Comparison of ENCODE assay signal across 1 cellular context in genomic region chr16:87812200-87812656, GRCh38.
A peak's percentile ranks its signal among the peaks of the same experiment; 100 is the strongest.
TF ChIP-seq lines count a peak whose summit lies in the region.

No MANE protein-coding gene starts in this region.

TF ChIP-seq in HepG2, 621 proteins besides CTCF, POLR2A, EP300 and RAD21 (continued from another document and continues in another):
- TF ChIP-seq, protein P1, sequence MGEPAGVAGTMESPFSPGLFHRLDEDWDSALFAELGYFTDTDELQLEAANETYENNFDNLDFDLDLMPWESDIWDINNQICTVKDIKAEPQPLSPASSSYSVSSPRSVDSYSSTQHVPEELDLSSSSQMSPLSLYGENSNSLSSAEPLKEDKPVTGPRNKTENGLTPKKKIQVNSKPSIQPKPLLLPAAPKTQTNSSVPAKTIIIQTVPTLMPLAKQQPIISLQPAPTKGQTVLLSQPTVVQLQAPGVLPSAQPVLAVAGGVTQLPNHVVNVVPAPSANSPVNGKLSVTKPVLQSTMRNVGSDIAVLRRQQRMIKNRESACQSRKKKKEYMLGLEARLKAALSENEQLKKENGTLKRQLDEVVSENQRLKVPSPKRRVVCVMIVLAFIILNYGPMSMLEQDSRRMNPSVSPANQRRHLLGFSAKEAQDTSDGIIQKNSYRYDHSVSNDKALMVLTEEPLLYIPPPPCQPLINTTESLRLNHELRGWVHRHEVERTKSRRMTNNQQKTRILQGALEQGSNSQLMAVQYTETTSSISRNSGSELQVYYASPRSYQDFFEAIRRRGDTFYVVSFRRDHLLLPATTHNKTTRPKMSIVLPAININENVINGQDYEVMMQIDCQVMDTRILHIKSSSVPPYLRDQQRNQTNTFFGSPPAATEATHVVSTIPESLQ (CRISPR knock-in tag; conservative IDR thresholded peaks at IDR 0.05) = no peak
- TF ChIP-seq SALL1 (CRISPR knock-in tag; IDR thresholded peaks at IDR 0.05) (peak; percentile 31; the same call in 1 of the 2 replicates), ZNF784 (CRISPR knock-in tag; IDR thresholded peaks at IDR 0.05; ENCODE audit: borderline replicate concordance) (no peak), ZSCAN29 (CRISPR knock-in tag; conservative IDR thresholded peaks at IDR 0.05) (no peak), NKX3-1 (CRISPR knock-in tag; IDR thresholded peaks at IDR 0.05) (no peak), FOSL2 (CRISPR knock-in tag; IDR thresholded peaks at IDR 0.05) (peak; percentile 35; the same call in 1 of the 2 replicates), PCBP2 (optimal IDR thresholded peaks at IDR 0.05; ENCODE audit: low read depth, low read length, poor library complexity, severe bottlenecking) (no peak), HOXA5 (CRISPR knock-in tag; IDR thresholded peaks at IDR 0.05) (no peak), SAP130 (CRISPR knock-in tag; IDR thresholded peaks at IDR 0.05; ENCODE audit: low read depth) (peak; percentile 48; the same call in 1 of the 2 replicates), ZNF557 (CRISPR knock-in tag; IDR thresholded peaks at IDR 0.05) (no peak), KDM1A (CRISPR knock-in tag; IDR thresholded peaks at IDR 0.05) (0 out of 2 replicates have a peak, but pooled peaks have one; percentile 36), CHD2 (IDR thresholded peaks at IDR 0.05; ENCODE audit: low read depth, low read length) (no peak), NPAS2 (CRISPR knock-in tag; IDR thresholded peaks at IDR 0.05; ENCODE audit: borderline replicate concordance) (no peak), SOX13 (IDR thresholded peaks at IDR 0.05) (no peak), SOX13 (CRISPR knock-in tag; conservative IDR thresholded peaks at IDR 0.05 in 1 of 2, IDR thresholded peaks at IDR 0.05 in 1 of 2) (no peak), XRCC5 (optimal IDR thresholded peaks at IDR 0.05; ENCODE audit: low read length) (peak; percentile 57), HCFC1 (IDR thresholded peaks at IDR 0.05; ENCODE audit: low read depth, low read length) (no peak), ZBTB7A (CRISPR knock-in tag; IDR thresholded peaks at IDR 0.05) (no peak), ZSCAN21 (CRISPR knock-in tag; IDR thresholded peaks at IDR 0.05; ENCODE audit: borderline replicate concordance) (no peak), SOX5 (CRISPR knock-in tag; IDR thresholded peaks at IDR 0.05; ENCODE audit: borderline replicate concordance) (peak; percentile 48; the same call in 1 of the 2 replicates), TFE3 (CRISPR knock-in tag; IDR thresholded peaks at IDR 0.05) (0 out of 2 replicates have a peak, but pooled peaks have one; percentile 20), ZNF792 (CRISPR knock-in tag; IDR thresholded peaks at IDR 0.05) (peak; percentile 51; the same call in 1 of the 2 replicates), ZBTB8A (CRISPR knock-in tag; IDR thresholded peaks at IDR 0.05; ENCODE audit: borderline replicate concordance, low read depth) (no peak), ZNF530 (CRISPR knock-in tag; IDR thresholded peaks at IDR 0.05; ENCODE audit: low read depth) (no peak), ASH2L (IDR thresholded peaks at IDR 0.05; ENCODE audit: insufficient read length, low read depth, low read length) (peak; percentile 40), YY1 (IDR thresholded peaks at IDR 0.05; ENCODE audit: insufficient read depth, insufficient replicate concordance, low read depth, low read length) (no peak), SP140L (CRISPR knock-in tag; IDR thresholded peaks at IDR 0.05; ENCODE audit: borderline replicate concordance) (no peak), ZNF10 (CRISPR knock-in tag; IDR thresholded peaks at IDR 0.05; ENCODE audit: borderline replicate concordance, low read depth) (no peak), KLF6 (CRISPR knock-in tag; IDR thresholded peaks at IDR 0.05) (no peak), ZNF446 (CRISPR knock-in tag; IDR thresholded peaks at IDR 0.05) (no peak), SETDB1 (CRISPR knock-in tag; IDR thresholded peaks at IDR 0.05; ENCODE audit: borderline replicate concordance) (no peak), NFKBIZ (CRISPR knock-in tag; IDR thresholded peaks at IDR 0.05) (no peak), ETV5 (CRISPR knock-in tag; IDR thresholded peaks at IDR 0.05; ENCODE audit: borderline replicate concordance) (peak; percentile 54; the same call in 1 of the 2 replicates), SP4 (CRISPR knock-in tag; IDR thresholded peaks at IDR 0.05) (peak; percentile 50; the same call in 1 of the 2 replicates), CHD4 (IDR thresholded peaks at IDR 0.05; ENCODE audit: borderline replicate concordance, low read length) (no peak), ZFP36L2 (CRISPR knock-in tag; IDR thresholded peaks at IDR 0.05) (no peak)
- TF ChIP-seq, protein P2, sequence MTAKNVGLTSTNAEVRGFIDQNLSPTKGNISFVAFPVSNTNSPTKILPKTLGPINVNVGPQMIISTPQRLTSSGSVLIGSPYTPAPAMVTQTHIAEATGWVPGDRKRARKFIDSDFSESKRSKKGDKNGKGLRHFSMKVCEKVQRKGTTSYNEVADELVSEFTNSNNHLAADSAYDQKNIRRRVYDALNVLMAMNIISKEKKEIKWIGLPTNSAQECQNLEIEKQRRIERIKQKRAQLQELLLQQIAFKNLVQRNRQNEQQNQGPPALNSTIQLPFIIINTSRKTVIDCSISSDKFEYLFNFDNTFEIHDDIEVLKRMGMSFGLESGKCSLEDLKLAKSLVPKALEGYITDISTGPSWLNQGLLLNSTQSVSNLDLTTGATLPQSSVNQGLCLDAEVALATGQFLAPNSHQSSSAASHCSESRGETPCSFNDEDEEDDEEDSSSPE (CRISPR knock-in tag; IDR thresholded peaks at IDR 0.05) = no peak
- TF ChIP-seq, protein P3, sequence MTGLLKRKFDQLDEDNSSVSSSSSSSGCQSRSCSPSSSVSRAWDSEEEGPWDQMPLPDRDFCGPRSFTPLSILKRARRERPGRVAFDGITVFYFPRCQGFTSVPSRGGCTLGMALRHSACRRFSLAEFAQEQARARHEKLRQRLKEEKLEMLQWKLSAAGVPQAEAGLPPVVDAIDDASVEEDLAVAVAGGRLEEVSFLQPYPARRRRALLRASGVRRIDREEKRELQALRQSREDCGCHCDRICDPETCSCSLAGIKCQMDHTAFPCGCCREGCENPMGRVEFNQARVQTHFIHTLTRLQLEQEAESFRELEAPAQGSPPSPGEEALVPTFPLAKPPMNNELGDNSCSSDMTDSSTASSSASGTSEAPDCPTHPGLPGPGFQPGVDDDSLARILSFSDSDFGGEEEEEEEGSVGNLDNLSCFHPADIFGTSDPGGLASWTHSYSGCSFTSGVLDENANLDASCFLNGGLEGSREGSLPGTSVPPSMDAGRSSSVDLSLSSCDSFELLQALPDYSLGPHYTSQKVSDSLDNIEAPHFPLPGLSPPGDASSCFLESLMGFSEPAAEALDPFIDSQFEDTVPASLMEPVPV (CRISPR knock-in tag; IDR thresholded peaks at IDR 0.05) = no peak
- TF ChIP-seq, protein P4, sequence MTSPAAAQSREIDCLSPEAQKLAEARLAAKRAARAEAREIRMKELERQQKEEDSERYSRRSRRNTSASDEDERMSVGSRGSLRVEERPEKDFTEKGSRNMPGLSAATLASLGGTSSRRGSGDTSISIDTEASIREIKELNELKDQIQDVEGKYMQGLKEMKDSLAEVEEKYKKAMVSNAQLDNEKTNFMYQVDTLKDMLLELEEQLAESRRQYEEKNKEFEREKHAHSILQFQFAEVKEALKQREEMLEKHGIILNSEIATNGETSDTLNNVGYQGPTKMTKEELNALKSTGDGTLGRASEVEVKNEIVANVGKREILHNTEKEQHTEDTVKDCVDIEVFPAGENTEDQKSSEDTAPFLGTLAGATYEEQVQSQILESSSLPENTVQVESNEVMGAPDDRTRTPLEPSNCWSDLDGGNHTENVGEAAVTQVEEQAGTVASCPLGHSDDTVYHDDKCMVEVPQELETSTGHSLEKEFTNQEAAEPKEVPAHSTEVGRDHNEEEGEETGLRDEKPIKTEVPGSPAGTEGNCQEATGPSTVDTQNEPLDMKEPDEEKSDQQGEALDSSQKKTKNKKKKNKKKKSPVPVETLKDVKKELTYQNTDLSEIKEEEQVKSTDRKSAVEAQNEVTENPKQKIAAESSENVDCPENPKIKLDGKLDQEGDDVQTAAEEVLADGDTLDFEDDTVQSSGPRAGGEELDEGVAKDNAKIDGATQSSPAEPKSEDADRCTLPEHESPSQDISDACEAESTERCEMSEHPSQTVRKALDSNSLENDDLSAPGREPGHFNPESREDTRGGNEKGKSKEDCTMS (CRISPR knock-in tag; conservative IDR thresholded peaks at IDR 0.05) = no peak
- TF ChIP-seq, protein P5, sequence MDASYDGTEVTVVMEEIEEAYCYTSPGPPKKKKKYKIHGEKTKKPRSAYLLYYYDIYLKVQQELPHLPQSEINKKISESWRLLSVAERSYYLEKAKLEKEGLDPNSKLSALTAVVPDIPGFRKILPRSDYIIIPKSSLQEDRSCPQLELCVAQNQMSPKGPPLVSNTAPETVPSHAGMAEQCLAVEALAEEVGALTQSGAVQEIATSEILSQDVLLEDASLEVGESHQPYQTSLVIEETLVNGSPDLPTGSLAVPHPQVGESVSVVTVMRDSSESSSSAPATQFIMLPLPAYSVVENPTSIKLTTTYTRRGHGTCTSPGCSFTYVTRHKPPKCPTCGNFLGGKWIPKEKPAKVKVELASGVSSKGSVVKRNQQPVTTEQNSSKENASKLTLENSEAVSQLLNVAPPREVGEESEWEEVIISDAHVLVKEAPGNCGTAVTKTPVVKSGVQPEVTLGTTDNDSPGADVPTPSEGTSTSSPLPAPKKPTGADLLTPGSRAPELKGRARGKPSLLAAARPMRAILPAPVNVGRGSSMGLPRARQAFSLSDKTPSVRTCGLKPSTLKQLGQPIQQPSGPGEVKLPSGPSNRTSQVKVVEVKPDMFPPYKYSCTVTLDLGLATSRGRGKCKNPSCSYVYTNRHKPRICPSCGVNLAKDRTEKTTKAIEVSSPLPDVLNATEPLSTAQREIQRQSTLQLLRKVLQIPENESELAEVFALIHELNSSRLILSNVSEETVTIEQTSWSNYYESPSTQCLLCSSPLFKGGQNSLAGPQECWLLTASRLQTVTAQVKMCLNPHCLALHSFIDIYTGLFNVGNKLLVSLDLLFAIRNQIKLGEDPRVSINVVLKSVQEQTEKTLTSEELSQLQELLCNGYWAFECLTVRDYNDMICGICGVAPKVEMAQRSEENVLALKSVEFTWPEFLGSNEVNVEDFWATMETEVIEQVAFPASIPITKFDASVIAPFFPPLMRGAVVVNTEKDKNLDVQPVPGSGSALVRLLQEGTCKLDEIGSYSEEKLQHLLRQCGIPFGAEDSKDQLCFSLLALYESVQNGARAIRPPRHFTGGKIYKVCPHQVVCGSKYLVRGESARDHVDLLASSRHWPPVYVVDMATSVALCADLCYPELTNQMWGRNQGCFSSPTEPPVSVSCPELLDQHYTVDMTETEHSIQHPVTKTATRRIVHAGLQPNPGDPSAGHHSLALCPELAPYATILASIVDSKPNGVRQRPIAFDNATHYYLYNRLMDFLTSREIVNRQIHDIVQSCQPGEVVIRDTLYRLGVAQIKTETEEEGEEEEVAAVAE (CRISPR knock-in tag; IDR thresholded peaks at IDR 0.05; ENCODE audit: borderline replicate concordance) = no peak
- TF ChIP-seq, protein P6, sequence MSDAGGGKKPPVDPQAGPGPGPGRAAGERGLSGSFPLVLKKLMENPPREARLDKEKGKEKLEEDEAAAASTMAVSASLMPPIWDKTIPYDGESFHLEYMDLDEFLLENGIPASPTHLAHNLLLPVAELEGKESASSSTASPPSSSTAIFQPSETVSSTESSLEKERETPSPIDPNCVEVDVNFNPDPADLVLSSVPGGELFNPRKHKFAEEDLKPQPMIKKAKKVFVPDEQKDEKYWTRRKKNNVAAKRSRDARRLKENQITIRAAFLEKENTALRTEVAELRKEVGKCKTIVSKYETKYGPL (CRISPR knock-in tag; IDR thresholded peaks at IDR 0.05) = no peak
- TF ChIP-seq, protein P7, sequence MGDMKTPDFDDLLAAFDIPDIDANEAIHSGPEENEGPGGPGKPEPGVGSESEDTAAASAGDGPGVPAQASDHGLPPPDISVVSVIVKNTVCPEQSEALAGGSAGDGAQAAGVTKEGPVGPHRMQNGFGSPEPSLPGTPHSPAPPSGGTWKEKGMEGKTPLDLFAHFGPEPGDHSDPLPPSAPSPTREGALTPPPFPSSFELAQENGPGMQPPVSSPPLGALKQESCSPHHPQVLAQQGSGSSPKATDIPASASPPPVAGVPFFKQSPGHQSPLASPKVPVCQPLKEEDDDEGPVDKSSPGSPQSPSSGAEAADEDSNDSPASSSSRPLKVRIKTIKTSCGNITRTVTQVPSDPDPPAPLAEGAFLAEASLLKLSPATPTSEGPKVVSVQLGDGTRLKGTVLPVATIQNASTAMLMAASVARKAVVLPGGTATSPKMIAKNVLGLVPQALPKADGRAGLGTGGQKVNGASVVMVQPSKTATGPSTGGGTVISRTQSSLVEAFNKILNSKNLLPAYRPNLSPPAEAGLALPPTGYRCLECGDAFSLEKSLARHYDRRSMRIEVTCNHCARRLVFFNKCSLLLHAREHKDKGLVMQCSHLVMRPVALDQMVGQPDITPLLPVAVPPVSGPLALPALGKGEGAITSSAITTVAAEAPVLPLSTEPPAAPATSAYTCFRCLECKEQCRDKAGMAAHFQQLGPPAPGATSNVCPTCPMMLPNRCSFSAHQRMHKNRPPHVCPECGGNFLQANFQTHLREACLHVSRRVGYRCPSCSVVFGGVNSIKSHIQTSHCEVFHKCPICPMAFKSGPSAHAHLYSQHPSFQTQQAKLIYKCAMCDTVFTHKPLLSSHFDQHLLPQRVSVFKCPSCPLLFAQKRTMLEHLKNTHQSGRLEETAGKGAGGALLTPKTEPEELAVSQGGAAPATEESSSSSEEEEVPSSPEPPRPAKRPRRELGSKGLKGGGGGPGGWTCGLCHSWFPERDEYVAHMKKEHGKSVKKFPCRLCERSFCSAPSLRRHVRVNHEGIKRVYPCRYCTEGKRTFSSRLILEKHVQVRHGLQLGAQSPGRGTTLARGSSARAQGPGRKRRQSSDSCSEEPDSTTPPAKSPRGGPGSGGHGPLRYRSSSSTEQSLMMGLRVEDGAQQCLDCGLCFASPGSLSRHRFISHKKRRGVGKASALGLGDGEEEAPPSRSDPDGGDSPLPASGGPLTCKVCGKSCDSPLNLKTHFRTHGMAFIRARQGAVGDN (CRISPR knock-in tag; IDR thresholded peaks at IDR 0.05) = peak; percentile 82
